In the genomic region with DNA sequence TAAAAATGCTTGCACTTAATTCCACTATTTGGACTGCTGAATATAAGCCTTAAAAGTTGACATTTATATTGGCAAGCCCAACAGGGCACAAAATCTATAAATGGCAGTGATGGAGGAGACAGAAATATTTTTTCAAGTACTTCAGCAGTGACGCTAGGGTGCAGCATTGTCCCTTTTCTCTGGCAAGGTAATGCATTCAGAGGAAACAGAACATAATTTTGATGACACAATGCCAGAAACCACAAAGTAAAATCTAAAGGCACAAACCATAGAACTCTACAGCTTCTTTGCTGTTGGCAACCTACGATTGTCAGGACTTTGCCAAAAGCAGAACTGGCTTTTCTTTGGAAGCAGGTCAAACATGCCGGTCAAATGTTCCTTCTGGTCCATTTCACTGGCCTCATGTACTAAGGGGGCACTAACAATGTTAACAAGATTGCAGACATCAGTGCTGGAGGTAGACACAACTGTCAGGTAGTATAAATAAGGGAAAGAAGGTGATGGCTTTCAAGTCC, we compare ENCODE assay signal across 8 cellular contexts. TPM values are rescaled to one million over a fixed set of nuclear protein-coding genes. Genes with fewer than 3 reads are reported as not detected.
DNase-seq lines count a peak whose midpoint lies in the region; ATAC-seq and TF ChIP-seq lines count a peak whose summit lies in the region.

No MANE protein-coding gene starts in this region.

- no peak overlapping the region for H3K4me3 Mint-ChIP-seq in GM23338
- peak overlapping the region; percentile 52 for H3K4me3 Mint-ChIP-seq in activated naive CD4-positive, alpha-beta T cell treated with anti-CD3 and anti-CD28 coated beads, Interleukin-2, amount 10 ng/mL, durations not matched to agents 7 days and 5 days

- H3K36me3 ChIP-seq in GM23338 (ENCODE audit: insufficient read depth): no peaks in the 10 kb centered on the region
- H3K36me3 ChIP-seq in MG63: peaks cover 29% of the 10 kb centered on the region
- peaks cover 18% of the 10 kb centered on the region for H3K36me3 ChIP-seq in upper lobe of right lung

- intact Hi-C loops in upper lobe of right lung (cut with DNase I): loop anchor here (10.0 kb wide), 2 partner anchors 214 to 434 kb away; a partner anchor contains a TSS

- peak; percentile 91 for DNase-seq in ELR (ENCODE audit: low read depth)
- peak; percentile 71 for DNase-seq in GM23338 (ENCODE audit: low spot score)
- DNase-seq in MG63: peak; percentile 65
- peak; percentile 72 for DNase-seq in SK-N-DZ (ENCODE audit: low spot score)
- DNase-seq in activated naive CD4-positive, alpha-beta T cell treated with anti-CD3 and anti-CD28 coated beads, Interleukin-2, amount 10 ng/mL, durations not matched to agents 7 days and 5 days: peak; percentile 90
- peak; percentile 45 for DNase-seq in germinal center (ENCODE audit: low spot score)
- peak; percentile 87 for DNase-seq in pons (ENCODE audit: low spot score)
- no peak for DNase-seq in upper lobe of right lung

- H3K4me2 ChIP-seq in GM23338: no peak overlapping the region

- H3K4me3 ChIP-seq in GM23338: no peak overlapping the region
- H3K4me3 ChIP-seq in MG63: no peak overlapping the region
- H3K4me3 ChIP-seq in upper lobe of right lung: no peak overlapping the region

- peak; percentile 84 for TF ChIP-seq CTCF in GM23338 (conservative IDR thresholded peaks at IDR 0.05; ENCODE audit: low read depth in 2 of 2)
- TF ChIP-seq CTCF in upper lobe of right lung (IDR thresholded peaks at IDR 0.05): peak; percentile 76

- H3K27ac Mint-ChIP-seq in GM23338: no peak overlapping the region
- peak overlapping the region; percentile 88 for H3K27ac Mint-ChIP-seq in activated naive CD4-positive, alpha-beta T cell treated with anti-CD3 and anti-CD28 coated beads, Interleukin-2, amount 10 ng/mL, durations not matched to agents 7 days and 5 days

- H3K27ac ChIP-seq in GM23338 (ENCODE audit: low read depth): no peak overlapping the region
- H3K27ac ChIP-seq in upper lobe of right lung: peak overlapping the region; percentile 2

- ATAC-seq in GM23338 (peak; percentile 63), upper lobe of right lung (peak; percentile 95)

- no peaks in the 10 kb centered on the region for H3K4me1 ChIP-seq in GM23338 (ENCODE audit: insufficient read depth)
- H3K4me1 ChIP-seq in upper lobe of right lung: peaks cover 8% of the 10 kb centered on the region

- H3K27me3 ChIP-seq in GM23338 (ENCODE audit: insufficient read depth): no peaks in the 10 kb centered on the region
- no peaks in the 10 kb centered on the region for H3K27me3 ChIP-seq in MG63
- no peaks in the 10 kb centered on the region for H3K27me3 ChIP-seq in upper lobe of right lung

- no peaks in the 10 kb centered on the region for H3K36me3 Mint-ChIP-seq in GM23338 (ENCODE audit: low read depth)
- peaks cover 69% of the 10 kb centered on the region for H3K36me3 Mint-ChIP-seq in activated naive CD4-positive, alpha-beta T cell treated with anti-CD3 and anti-CD28 coated beads, Interleukin-2, amount 10 ng/mL, durations not matched to agents 7 days and 5 days

- H3K9me3 Mint-ChIP-seq in GM23338: no peaks in the 10 kb centered on the region
- peaks cover 10% of the 10 kb centered on the region for H3K9me3 Mint-ChIP-seq in activated naive CD4-positive, alpha-beta T cell treated with anti-CD3 and anti-CD28 coated beads, Interleukin-2, amount 10 ng/mL, durations not matched to agents 7 days and 5 days

- no peaks in the 10 kb centered on the region for H4K20me1 ChIP-seq in GM23338 (replicated peaks; ENCODE audit: insufficient read depth)

- no peaks in the 10 kb centered on the region for H3K9me3 ChIP-seq in MG63
- no peaks in the 10 kb centered on the region for H3K9me3 ChIP-seq in upper lobe of right lung

- peaks cover 3% of the 10 kb centered on the region; the same call in 1 of the 3 replicates for H3K4me1 Mint-ChIP-seq in GM23338
- H3K4me1 Mint-ChIP-seq in activated naive CD4-positive, alpha-beta T cell treated with anti-CD3 and anti-CD28 coated beads, Interleukin-2, amount 10 ng/mL, durations not matched to agents 7 days and 5 days: peaks cover 53% of the 10 kb centered on the region

- no peaks in the 10 kb centered on the region for H3K79me2 ChIP-seq in GM23338 (replicated peaks; ENCODE audit: insufficient read depth)

- H3F3A ChIP-seq in GM23338 (replicated peaks; ENCODE audit: low read depth): no peaks in the 10 kb centered on the region

- no peaks in the 10 kb centered on the region for H3K27me3 Mint-ChIP-seq in GM23338 (ENCODE audit: insufficient read depth, low read depth, poor library complexity)
- no peaks in the 10 kb centered on the region for H3K27me3 Mint-ChIP-seq in activated naive CD4-positive, alpha-beta T cell treated with anti-CD3 and anti-CD28 coated beads, Interleukin-2, amount 10 ng/mL, durations not matched to agents 7 days and 5 days

- H2AFZ ChIP-seq in GM23338: no peak overlapping the region

- no peaks in the 10 kb centered on the region for H3K9me2 ChIP-seq in GM23338 (ENCODE audit: insufficient read depth)

- CTCF ChIA-PET in activated naive CD4-positive, alpha-beta T cell treated with anti-CD3 and anti-CD28 coated beads, Interleukin-2, amount 10 ng/mL, durations not matched to agents 7 days and 5 days (lab: Charles Lee): interaction anchor here (0.9 to 4.6 kb wide), 21 partner anchors 8 to 430 kb away, joined by 3 to 40 read pairs (median 4); a partner anchor contains a TSS

TF ChIP-seq in GM23338, 12 proteins besides CTCF, POLR2A, EP300 and RAD21:
- TF ChIP-seq, protein P1, sequence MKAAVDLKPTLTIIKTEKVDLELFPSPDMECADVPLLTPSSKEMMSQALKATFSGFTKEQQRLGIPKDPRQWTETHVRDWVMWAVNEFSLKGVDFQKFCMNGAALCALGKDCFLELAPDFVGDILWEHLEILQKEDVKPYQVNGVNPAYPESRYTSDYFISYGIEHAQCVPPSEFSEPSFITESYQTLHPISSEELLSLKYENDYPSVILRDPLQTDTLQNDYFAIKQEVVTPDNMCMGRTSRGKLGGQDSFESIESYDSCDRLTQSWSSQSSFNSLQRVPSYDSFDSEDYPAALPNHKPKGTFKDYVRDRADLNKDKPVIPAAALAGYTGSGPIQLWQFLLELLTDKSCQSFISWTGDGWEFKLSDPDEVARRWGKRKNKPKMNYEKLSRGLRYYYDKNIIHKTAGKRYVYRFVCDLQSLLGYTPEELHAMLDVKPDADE (IDR thresholded peaks at IDR 0.05): no peak
- no peak for TF ChIP-seq ZNF114 (CRISPR knock-in tag; IDR thresholded peaks at IDR 0.05)
- no peak for TF ChIP-seq POLR2AphosphoS5 (IDR thresholded peaks at IDR 0.05; ENCODE audit: low read depth)
- no peak for TF ChIP-seq NANOG (IDR thresholded peaks at IDR 0.05; ENCODE audit: borderline replicate concordance)
- TF ChIP-seq, protein P2, sequence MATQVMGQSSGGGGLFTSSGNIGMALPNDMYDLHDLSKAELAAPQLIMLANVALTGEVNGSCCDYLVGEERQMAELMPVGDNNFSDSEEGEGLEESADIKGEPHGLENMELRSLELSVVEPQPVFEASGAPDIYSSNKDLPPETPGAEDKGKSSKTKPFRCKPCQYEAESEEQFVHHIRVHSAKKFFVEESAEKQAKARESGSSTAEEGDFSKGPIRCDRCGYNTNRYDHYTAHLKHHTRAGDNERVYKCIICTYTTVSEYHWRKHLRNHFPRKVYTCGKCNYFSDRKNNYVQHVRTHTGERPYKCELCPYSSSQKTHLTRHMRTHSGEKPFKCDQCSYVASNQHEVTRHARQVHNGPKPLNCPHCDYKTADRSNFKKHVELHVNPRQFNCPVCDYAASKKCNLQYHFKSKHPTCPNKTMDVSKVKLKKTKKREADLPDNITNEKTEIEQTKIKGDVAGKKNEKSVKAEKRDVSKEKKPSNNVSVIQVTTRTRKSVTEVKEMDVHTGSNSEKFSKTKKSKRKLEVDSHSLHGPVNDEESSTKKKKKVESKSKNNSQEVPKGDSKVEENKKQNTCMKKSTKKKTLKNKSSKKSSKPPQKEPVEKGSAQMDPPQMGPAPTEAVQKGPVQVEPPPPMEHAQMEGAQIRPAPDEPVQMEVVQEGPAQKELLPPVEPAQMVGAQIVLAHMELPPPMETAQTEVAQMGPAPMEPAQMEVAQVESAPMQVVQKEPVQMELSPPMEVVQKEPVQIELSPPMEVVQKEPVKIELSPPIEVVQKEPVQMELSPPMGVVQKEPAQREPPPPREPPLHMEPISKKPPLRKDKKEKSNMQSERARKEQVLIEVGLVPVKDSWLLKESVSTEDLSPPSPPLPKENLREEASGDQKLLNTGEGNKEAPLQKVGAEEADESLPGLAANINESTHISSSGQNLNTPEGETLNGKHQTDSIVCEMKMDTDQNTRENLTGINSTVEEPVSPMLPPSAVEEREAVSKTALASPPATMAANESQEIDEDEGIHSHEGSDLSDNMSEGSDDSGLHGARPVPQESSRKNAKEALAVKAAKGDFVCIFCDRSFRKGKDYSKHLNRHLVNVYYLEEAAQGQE (IDR thresholded peaks at IDR 0.05; ENCODE audit: unreplicated experiment): no peak
- no peak for TF ChIP-seq ZNF331 (CRISPR knock-in tag; IDR thresholded peaks at IDR 0.05; ENCODE audit: low read depth)

RNA-seq across cellular contexts. Expression of a gene that starts 30.9 kb away (rescaled TPM):
- total RNA-seq in GM23338 (2014; rRNA removed; shearing (Covaris generic)): 36.9 and 38.4 TPM in 2 replicates
- 180 and 183 TPM in 2 replicates for polyA plus RNA-seq in GM23338 (2016; fragmentation: Nextera tagmentation; extraction: Ambion mirVana)
- total RNA-seq in MG63 (2014; rRNA removed; shearing (Covaris generic); ENCODE audit: low replicate concordance): 6.6 and 7.7 TPM in 2 replicates
- 24.7 and 30.0 TPM in 2 replicates for polyA plus RNA-seq in SK-N-DZ (2014; cell fraction: cytosol; rRNA removed)
- polyA plus RNA-seq in SK-N-DZ (2014; cell fraction: nucleus; rRNA removed): 52.3 and 53.1 TPM in 2 replicates
- 21.2 TPM for total RNA-seq in upper lobe of right lung
